Comparison of ENCODE assay signal across 8 cellular contexts in the genomic region with DNA sequence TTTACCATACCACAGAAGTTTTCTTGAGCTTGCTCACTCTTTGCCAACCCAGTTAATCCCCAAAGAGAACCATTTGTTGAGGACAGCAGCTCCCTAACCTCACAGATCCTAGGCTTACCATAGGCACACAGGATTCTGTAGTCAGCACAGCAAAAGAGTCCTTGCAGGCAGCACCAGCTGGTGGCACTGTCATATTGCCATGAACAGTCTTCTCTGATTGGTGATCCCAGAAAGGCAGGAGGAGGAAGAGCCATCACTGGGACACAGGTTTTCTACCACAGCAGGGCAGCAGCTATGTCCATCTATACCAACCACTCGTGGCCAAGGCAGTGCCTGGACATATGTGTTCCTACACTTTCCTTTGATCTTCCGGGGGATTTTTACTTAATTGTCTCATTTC.
DNase-seq lines count a peak whose midpoint lies in the region; ATAC-seq and TF ChIP-seq lines count a peak whose summit lies in the region.

No MANE protein-coding gene starts in this region.

- H3K4me3 ChIP-seq in right atrium auricular region (no peak overlapping the region), PC-3 (ENCODE audit: low read length) (no peak overlapping the region), fibroblast of lung (replicated peaks in 1 of 4; ENCODE audit: control extremely low read depth in 1 of 4, insufficient read depth in 1 of 4, low read depth in 3 of 4, low read length in 4 of 4) (no peak overlapping the region)

- no peaks in the 10 kb centered on the region for H3K9me3 Mint-ChIP-seq in osteocyte (ENCODE audit: unreplicated experiment)
- H3K9me3 Mint-ChIP-seq in T-helper 2 cell treated with Interferon-gamma antibody and Interleukin-4, amounts not matched to agents 5 μg/mL and 100 μg/mL, for 36 hours: no peaks in the 10 kb centered on the region

- H4K20me1 ChIP-seq in PC-3 (ENCODE audit: low read length) (no peaks in the 10 kb centered on the region), fibroblast of lung (ENCODE audit: control insufficient read depth, extremely low read depth, insufficient read depth, low read length) (no peaks in the 10 kb centered on the region)

- ATAC-seq in Right ventricle myocardium inferior (peak; percentile 90), PC-3 (peak; percentile 74), HG03135 (IDR thresholded peaks at IDR 0.05; ENCODE audit: unreplicated experiment) (no peak)

- H3K4me2 ChIP-seq in PC-3 (ENCODE audit: low read length): no peak overlapping the region
- H3K4me2 ChIP-seq in fibroblast of lung (ENCODE audit: extremely low read depth, insufficient read depth, low read length): no peak overlapping the region

- peaks cover 5% of the 10 kb centered on the region for H3K4me1 Mint-ChIP-seq in osteocyte (ENCODE audit: unreplicated experiment)
- H3K4me1 Mint-ChIP-seq in T-helper 2 cell treated with Interferon-gamma antibody and Interleukin-4, amounts not matched to agents 5 μg/mL and 100 μg/mL, for 36 hours (ENCODE audit: low read depth): no peaks in the 10 kb centered on the region

- intact Hi-C loops in Right ventricle myocardium inferior (cut with DNase I) (loop anchor here (5.0 to 10.0 kb wide), 3 partner anchors 201 to 759 kb away; no protein-coding TSS in a partner anchor), PC-3 (cut with micrococcal nuclease) (no loop called here)

- BruUV-seq in PC-3 (replicated peaks; lab: Mats Ljungman, UMichigan): no TSS peak

- CTCF ChIA-PET in PC-3 (lab: Charles Lee): no interaction called here

- TF ChIP-seq CTCF in right atrium auricular region (IDR thresholded peaks at IDR 0.05) (peak in 1 of 2 donors; percentile 66), PC-3 (conservative IDR thresholded peaks at IDR 0.05; ENCODE audit: low read depth, low read length) (peak; percentile 39; the same call in 1 of the 2 replicates), fibroblast of lung (conservative IDR thresholded peaks at IDR 0.05 in 1 of 2, IDR thresholded peaks at IDR 0.05 in 1 of 2; ENCODE audit: low read depth in 1 of 2, low read length in 2 of 2) (peak; percentile 10 to 20), osteocyte (IDR thresholded peaks at IDR 0.05) (peak; percentile 25)

- H3K27me3 Mint-ChIP-seq in osteocyte (ENCODE audit: unreplicated experiment): no peaks in the 10 kb centered on the region
- no peaks in the 10 kb centered on the region for H3K27me3 Mint-ChIP-seq in T-helper 2 cell treated with Interferon-gamma antibody and Interleukin-4, amounts not matched to agents 5 μg/mL and 100 μg/mL, for 36 hours (ENCODE audit: low read depth)

- no peaks in the 10 kb centered on the region for H3K9me3 ChIP-seq in right atrium auricular region
- H3K9me3 ChIP-seq in PC-3 (ENCODE audit: low read length): no peaks in the 10 kb centered on the region
- no peaks in the 10 kb centered on the region for H3K9me3 ChIP-seq in fibroblast of lung (ENCODE audit: control insufficient read depth, insufficient read depth, low read depth, low read length)

- H3K36me3 ChIP-seq in right atrium auricular region: no peaks in the 10 kb centered on the region
- no peaks in the 10 kb centered on the region for H3K36me3 ChIP-seq in PC-3 (ENCODE audit: low read depth, low read length)
- no peaks in the 10 kb centered on the region for H3K36me3 ChIP-seq in fibroblast of lung (ENCODE audit: control insufficient read depth, insufficient read depth, low read length)

- no peak overlapping the region for H3K9ac ChIP-seq in PC-3 (ENCODE audit: low read length)
- H3K9ac ChIP-seq in fibroblast of lung (ENCODE audit: insufficient read depth, low read length): no peak overlapping the region

- POLR2A ChIA-PET in PC-3 (lab: Charles Lee; ENCODE audit: unreplicated experiment): no interaction called here

- no peaks in the 10 kb centered on the region for H3F3A ChIP-seq in PC-3 (ENCODE audit: low read length, unreplicated experiment)

- no peak overlapping the region for H3K4me3 Mint-ChIP-seq in osteocyte (ENCODE audit: unreplicated experiment)
- H3K4me3 Mint-ChIP-seq in T-helper 2 cell treated with Interferon-gamma antibody and Interleukin-4, amounts not matched to agents 5 μg/mL and 100 μg/mL, for 36 hours: no peak overlapping the region

- H3K36me3 Mint-ChIP-seq in osteocyte (ENCODE audit: unreplicated experiment): no peaks in the 10 kb centered on the region
- H3K36me3 Mint-ChIP-seq in T-helper 2 cell treated with Interferon-gamma antibody and Interleukin-4, amounts not matched to agents 5 μg/mL and 100 μg/mL, for 36 hours (ENCODE audit: low read depth): no peaks in the 10 kb centered on the region

- DNase-seq in Right ventricle myocardium inferior (ENCODE audit: missing footprints): peak; percentile 63
- no peak for DNase-seq in right atrium auricular region (ENCODE audit: low spot score)
- peak; percentile 43 for DNase-seq in PC-3
- DNase-seq in fibroblast of lung (ENCODE audit: low read depth in 2 of 2): peak; percentile 6 to 37
- DNase-seq in osteocyte (ENCODE audit: extremely low spot score, unreplicated experiment): no peak
- DNase-seq in stimulated activated CD4-positive, alpha-beta T cell treated with anti-CD3 and anti-CD28 coated beads, Interleukin-4, amount 100 ng/mL, for 24 hours: no peak
- DNase-seq in T-helper 2 cell treated with Interferon-gamma antibody and Interleukin-4, amounts not matched to agents 5 μg/mL and 100 μg/mL, for 36 hours (ENCODE audit: low spot score): no peak

- no peaks in the 10 kb centered on the region for H3K9me2 ChIP-seq in PC-3 (replicated peaks; ENCODE audit: low read length)

- H3K4me1 ChIP-seq in right atrium auricular region (no peaks in the 10 kb centered on the region), PC-3 (ENCODE audit: insufficient read depth, low read length) (no peaks in the 10 kb centered on the region), fibroblast of lung (ENCODE audit: control insufficient read depth, extremely low read depth, insufficient read depth, low read length) (no peaks in the 10 kb centered on the region)

- no peaks in the 10 kb centered on the region for H3K79me2 ChIP-seq in PC-3 (ENCODE audit: low read length)
- no peaks in the 10 kb centered on the region for H3K79me2 ChIP-seq in fibroblast of lung (ENCODE audit: control insufficient read depth, insufficient read depth, low read length)

- no peaks in the 10 kb centered on the region for H3K27me3 ChIP-seq in right atrium auricular region
- H3K27me3 ChIP-seq in PC-3 (ENCODE audit: low read length): 0 out of 2 replicates have a peak, but pooled peaks cover 3% of the 10 kb centered on the region
- no peaks in the 10 kb centered on the region for H3K27me3 ChIP-seq in fibroblast of lung (ENCODE audit: control insufficient read depth, insufficient read depth, low read length)

- H2AFZ ChIP-seq in PC-3 (ENCODE audit: low read length) (no peak overlapping the region), fibroblast of lung (ENCODE audit: low read length) (no peak overlapping the region)

- H3K27ac Mint-ChIP-seq in osteocyte (ENCODE audit: unreplicated experiment): no peak overlapping the region
- H3K27ac Mint-ChIP-seq in T-helper 2 cell treated with Interferon-gamma antibody and Interleukin-4, amounts not matched to agents 5 μg/mL and 100 μg/mL, for 36 hours: no peak overlapping the region

- no peak overlapping the region for H3K27ac ChIP-seq in right atrium auricular region
- H3K27ac ChIP-seq in PC-3 (ENCODE audit: low read length): no peak overlapping the region
- H3K27ac ChIP-seq in fibroblast of lung (ENCODE audit: insufficient read depth, low read length): no peak overlapping the region

Comparison
In these comparisons a context has a peak if more than half of its experiments do, and no peak if none do; other contexts are left out.
1. DNase-seq: peak in Right ventricle myocardium inferior (single experiment), PC-3 (single experiment) and fibroblast of lung (2 of 2); none in right atrium auricular region (single experiment), osteocyte (single experiment), stimulated activated CD4-positive, alpha-beta T cell treated with anti-CD3 and anti-CD28 coated beads, Interleukin-4, amount 100 ng/mL, for 24 hours (single experiment) and T-helper 2 cell treated with Interferon-gamma antibody and Interleukin-4, amounts not matched to agents 5 μg/mL and 100 μg/mL, for 36 hours (single experiment).